Comparison of ENCODE assay signal across 1 cellular context in the genomic region with DNA sequence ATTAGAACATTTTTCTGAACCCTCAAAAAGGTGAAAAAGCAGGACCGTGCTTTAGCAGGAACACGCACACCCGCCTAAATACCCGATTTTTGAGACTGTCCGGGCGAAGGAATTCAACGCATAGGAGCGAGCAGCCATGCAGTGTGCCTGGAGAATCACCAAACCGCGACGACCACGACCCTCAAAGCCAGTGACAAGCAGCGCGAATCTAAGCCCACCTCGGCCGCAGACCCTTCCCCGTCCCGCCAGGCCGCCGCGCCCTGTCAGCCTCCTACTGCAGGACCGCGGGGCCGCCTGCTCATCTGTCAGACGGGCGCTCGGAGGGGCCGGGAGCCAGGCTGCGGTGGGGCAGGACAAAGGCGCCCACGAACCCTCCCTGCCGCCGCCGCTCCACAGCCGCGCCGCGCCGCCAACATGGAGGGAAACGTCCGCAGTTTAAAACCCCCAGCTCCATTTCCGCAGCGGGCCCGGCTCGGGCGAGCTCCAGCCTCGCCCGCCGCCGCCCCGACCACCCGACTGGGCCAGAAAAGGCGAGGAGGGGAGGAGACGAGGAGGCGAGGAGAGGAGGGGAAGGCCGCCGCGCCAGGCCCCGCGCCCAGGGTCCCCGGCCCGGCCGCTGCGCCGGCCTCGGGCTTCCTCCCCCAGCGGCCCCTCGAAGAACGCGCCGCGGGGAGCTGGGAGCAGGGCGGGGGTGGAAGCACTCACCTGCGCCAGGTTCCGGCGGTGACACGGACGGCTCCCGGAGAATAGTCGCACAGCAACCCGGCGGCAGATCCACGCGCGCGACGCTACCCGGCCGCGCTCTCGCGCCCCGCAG.
TF ChIP-seq lines count a peak whose summit lies in the region.

Gene LBR (minus strand): TSS at position 790 of the 817 bp plus-strand sequence. CDS start 3,963 bp downstream, outside the sequence.

TF ChIP-seq in HepG2, 621 proteins besides CTCF, POLR2A, EP300 and RAD21 (continued from another document and continues in another):
- TF ChIP-seq NCOR1 (IDR thresholded peaks at IDR 0.05; ENCODE audit: borderline replicate concordance, low read length): no peak
- TF ChIP-seq ZNF354B (CRISPR knock-in tag; IDR thresholded peaks at IDR 0.05): no peak
- no peak for TF ChIP-seq ARID3A (IDR thresholded peaks at IDR 0.05; ENCODE audit: low read depth, low read length)
- no peak for TF ChIP-seq ZNF430 (CRISPR knock-in tag; IDR thresholded peaks at IDR 0.05)
- no peak for TF ChIP-seq TFDP2 (CRISPR knock-in tag; IDR thresholded peaks at IDR 0.05)
- TF ChIP-seq TAF1 (CRISPR knock-in tag; IDR thresholded peaks at IDR 0.05): peak; percentile 59
- peak; percentile 86 for TF ChIP-seq ZBTB14 (CRISPR knock-in tag; IDR thresholded peaks at IDR 0.05)
- no peak for TF ChIP-seq ZNF281 (CRISPR knock-in tag; IDR thresholded peaks at IDR 0.05; ENCODE audit: borderline replicate concordance)
- TF ChIP-seq RXRB (CRISPR knock-in tag; IDR thresholded peaks at IDR 0.05; ENCODE audit: borderline replicate concordance): no peak
- no peak for TF ChIP-seq ZUFSP (CRISPR knock-in tag; IDR thresholded peaks at IDR 0.05; ENCODE audit: borderline replicate concordance)
- TF ChIP-seq KDM2A (CRISPR knock-in tag; IDR thresholded peaks at IDR 0.05; ENCODE audit: borderline replicate concordance, low read depth): no peak
- no peak for TF ChIP-seq ZNF350 (CRISPR knock-in tag; IDR thresholded peaks at IDR 0.05; ENCODE audit: borderline replicate concordance, low read depth)
- TF ChIP-seq, protein P1, sequence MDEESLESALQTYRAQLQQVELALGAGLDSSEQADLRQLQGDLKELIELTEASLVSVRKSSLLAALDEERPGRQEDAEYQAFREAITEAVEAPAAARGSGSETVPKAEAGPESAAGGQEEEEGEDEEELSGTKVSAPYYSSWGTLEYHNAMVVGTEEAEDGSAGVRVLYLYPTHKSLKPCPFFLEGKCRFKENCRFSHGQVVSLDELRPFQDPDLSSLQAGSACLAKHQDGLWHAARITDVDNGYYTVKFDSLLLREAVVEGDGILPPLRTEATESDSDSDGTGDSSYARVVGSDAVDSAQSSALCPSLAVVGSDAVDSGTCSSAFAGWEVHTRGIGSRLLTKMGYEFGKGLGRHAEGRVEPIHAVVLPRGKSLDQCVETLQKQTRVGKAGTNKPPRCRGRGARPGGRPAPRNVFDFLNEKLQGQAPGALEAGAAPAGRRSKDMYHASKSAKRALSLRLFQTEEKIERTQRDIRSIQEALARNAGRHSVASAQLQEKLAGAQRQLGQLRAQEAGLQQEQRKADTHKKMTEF (CRISPR knock-in tag; IDR thresholded peaks at IDR 0.05): no peak; the same call in 1 of the 2 replicates
- TF ChIP-seq ESRRA (CRISPR knock-in tag; IDR thresholded peaks at IDR 0.05; ENCODE audit: low read depth): no peak
- no peak for TF ChIP-seq HCFC1 (IDR thresholded peaks at IDR 0.05; ENCODE audit: low read depth, low read length)
- TF ChIP-seq ELF4 (CRISPR knock-in tag; IDR thresholded peaks at IDR 0.05; ENCODE audit: borderline replicate concordance): no peak
- peak; percentile 77; the same call in 1 of the 2 replicates for TF ChIP-seq ARNT2 (CRISPR knock-in tag; IDR thresholded peaks at IDR 0.05; ENCODE audit: low read depth)
- TF ChIP-seq ZNF335 (CRISPR knock-in tag; IDR thresholded peaks at IDR 0.05): no peak
- TF ChIP-seq GATAD2A (CRISPR knock-in tag; IDR thresholded peaks at IDR 0.05): no peak
- no peak; the same call in 1 of the 2 replicates for TF ChIP-seq ZNF367 (CRISPR knock-in tag; IDR thresholded peaks at IDR 0.05; ENCODE audit: borderline replicate concordance)
- TF ChIP-seq MLXIP (CRISPR knock-in tag; IDR thresholded peaks at IDR 0.05; ENCODE audit: borderline replicate concordance): no peak
- TF ChIP-seq, protein P2, sequence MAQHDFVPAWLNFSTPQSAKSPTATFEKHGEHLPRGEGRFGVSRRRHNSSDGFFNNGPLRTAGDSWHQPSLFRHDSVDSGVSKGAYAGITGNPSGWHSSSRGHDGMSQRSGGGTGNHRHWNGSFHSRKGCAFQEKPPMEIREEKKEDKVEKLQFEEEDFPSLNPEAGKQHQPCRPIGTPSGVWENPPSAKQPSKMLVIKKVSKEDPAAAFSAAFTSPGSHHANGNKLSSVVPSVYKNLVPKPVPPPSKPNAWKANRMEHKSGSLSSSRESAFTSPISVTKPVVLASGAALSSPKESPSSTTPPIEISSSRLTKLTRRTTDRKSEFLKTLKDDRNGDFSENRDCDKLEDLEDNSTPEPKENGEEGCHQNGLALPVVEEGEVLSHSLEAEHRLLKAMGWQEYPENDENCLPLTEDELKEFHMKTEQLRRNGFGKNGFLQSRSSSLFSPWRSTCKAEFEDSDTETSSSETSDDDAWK (CRISPR knock-in tag; IDR thresholded peaks at IDR 0.05): no peak
- no peak for TF ChIP-seq TCF12 (IDR thresholded peaks at IDR 0.05)
- TF ChIP-seq TCF12 (CRISPR knock-in tag; IDR thresholded peaks at IDR 0.05): no peak
- TF ChIP-seq SP140L (CRISPR knock-in tag; IDR thresholded peaks at IDR 0.05; ENCODE audit: borderline replicate concordance): no peak
- TF ChIP-seq ZNF784 (CRISPR knock-in tag; IDR thresholded peaks at IDR 0.05; ENCODE audit: borderline replicate concordance): 0 out of 2 replicates have a peak, but pooled peaks have one; percentile 5
- no peak for TF ChIP-seq TSC22D2 (CRISPR knock-in tag; IDR thresholded peaks at IDR 0.05; ENCODE audit: borderline replicate concordance)
- no peak for TF ChIP-seq ZNF629 (CRISPR knock-in tag; conservative IDR thresholded peaks at IDR 0.05)
- TF ChIP-seq JARID2 (CRISPR knock-in tag; IDR thresholded peaks at IDR 0.05; ENCODE audit: insufficient replicate concordance): no peak
- no peak for TF ChIP-seq ZNF232 (CRISPR knock-in tag; IDR thresholded peaks at IDR 0.05; ENCODE audit: borderline replicate concordance)
- TF ChIP-seq ATF7-NPFF (CRISPR knock-in tag; IDR thresholded peaks at IDR 0.05; ENCODE audit: low read depth): peak; percentile 75; the same call in 1 of the 2 replicates
- TF ChIP-seq ZNF484 (CRISPR knock-in tag; IDR thresholded peaks at IDR 0.05; ENCODE audit: borderline replicate concordance, low read depth): no peak
- no peak for TF ChIP-seq PLSCR1 (CRISPR knock-in tag; IDR thresholded peaks at IDR 0.05; ENCODE audit: borderline replicate concordance)
- TF ChIP-seq ZFAT (CRISPR knock-in tag; conservative IDR thresholded peaks at IDR 0.05): no peak
- no peak for TF ChIP-seq CREM (IDR thresholded peaks at IDR 0.05)
- no peak for TF ChIP-seq CREM (CRISPR knock-in tag; IDR thresholded peaks at IDR 0.05)
- TF ChIP-seq TBL1XR1 (IDR thresholded peaks at IDR 0.05; ENCODE audit: borderline replicate concordance, low read length, partially characterized antibody): no peak
- TF ChIP-seq FOXO4 (CRISPR knock-in tag; conservative IDR thresholded peaks at IDR 0.05): no peak
